In the genomic region with DNA sequence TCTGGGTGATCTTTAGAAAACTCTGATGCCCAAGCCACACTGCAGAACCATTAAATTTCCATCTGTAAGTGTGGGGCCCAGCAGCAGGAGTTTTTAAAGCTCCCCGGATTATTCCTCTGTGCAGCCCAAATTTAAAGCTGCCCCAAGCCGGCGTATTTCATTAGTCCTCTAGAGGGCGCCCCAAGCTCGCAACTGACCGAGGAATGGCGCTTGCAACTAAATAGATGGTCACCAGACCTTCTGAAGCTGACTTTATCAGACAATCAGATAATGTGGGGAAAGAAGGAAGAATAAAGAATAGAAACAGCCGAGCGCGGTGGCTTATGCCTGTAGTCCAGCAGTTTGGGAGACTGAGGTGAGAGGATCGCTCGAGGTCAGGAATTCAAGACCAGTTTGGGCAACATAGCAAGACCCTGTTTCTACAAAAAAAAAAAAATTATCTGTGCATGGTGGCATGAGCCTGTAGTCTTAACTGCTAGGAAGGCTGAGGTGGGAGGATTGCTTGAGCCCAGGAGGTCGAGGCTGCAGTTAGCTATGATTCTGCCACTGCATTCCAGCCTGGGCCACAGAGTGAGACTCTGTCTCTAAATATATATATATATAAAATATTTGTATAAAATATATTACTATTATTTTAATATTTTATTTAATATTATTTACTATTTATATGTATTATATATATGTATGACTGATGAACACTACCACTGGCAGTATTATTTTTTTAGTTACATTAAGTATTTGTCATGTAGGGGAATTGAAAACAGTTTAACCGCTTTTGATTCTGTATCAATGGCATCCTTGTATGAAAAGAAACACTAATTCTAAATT, we compare ENCODE assay signal across 8 cellular contexts. TPM values are rescaled to one million over a fixed set of nuclear protein-coding genes. Genes with fewer than 3 reads are reported as not detected.
DNase-seq lines count a peak whose midpoint lies in the region; ATAC-seq and TF ChIP-seq lines count a peak whose summit lies in the region.

No MANE protein-coding gene starts in this region.

- H3K9ac ChIP-seq in adipocyte (ENCODE audit: low read length): no peak overlapping the region

- intact Hi-C loops in Right ventricle myocardium inferior (cut with DNase I): no loop called here
- intact Hi-C loops in left ventricle myocardium superior (cut with micrococcal nuclease): loop anchor here (5.0 kb wide), 1 partner anchor 628 kb away; no protein-coding TSS in a partner anchor
- intact Hi-C loops in gastrocnemius medialis (cut with DNase I; ENCODE audit: low total_unique reads): loop anchor here (1.0 kb wide), 1 partner anchor 627 kb away; no protein-coding TSS in a partner anchor

- H3K4me1 ChIP-seq in cardiac muscle cell (ENCODE audit: low read depth) (peaks cover 6% of the 10 kb centered on the region), adipocyte (ENCODE audit: control insufficient read depth, insufficient read depth, low read length) (peaks cover 3% of the 10 kb centered on the region), gastrocnemius medialis (no peaks in the 10 kb centered on the region)

- peak; percentile 92 for TF ChIP-seq CTCF in cardiac muscle cell (IDR thresholded peaks at IDR 0.05; ENCODE audit: low read depth, low read length)
- TF ChIP-seq CTCF in gastrocnemius medialis (IDR thresholded peaks at IDR 0.05 in 4 of 5, conservative IDR thresholded peaks at IDR 0.05 in 1 of 5): peak; percentile 46 to 75 (median 63)

- H3K27me3 ChIP-seq in cardiac muscle cell: no peaks in the 10 kb centered on the region
- peaks cover 21% of the 10 kb centered on the region for H3K27me3 ChIP-seq in adipocyte (replicated peaks; ENCODE audit: control insufficient read depth, insufficient read depth, low read length)
- peaks cover 3 to 12% (median 3%) of the 10 kb centered on the region in 3 donors for H3K27me3 ChIP-seq in gastrocnemius medialis

- H3K27ac ChIP-seq in cardiac muscle cell (no peak overlapping the region), gastrocnemius medialis (no peak overlapping the region)

- ATAC-seq in Right ventricle myocardium inferior: no peak
- no peak for ATAC-seq in left ventricle myocardium superior
- peak in 1 of 2 donors; percentile 33 for ATAC-seq in gastrocnemius medialis

- DNase-seq in cardiac muscle cell (ENCODE audit: low read depth in 1 of 2, low spot score in 1 of 2) (peak; percentile 56 to 71), Right ventricle myocardium inferior (ENCODE audit: missing footprints) (no peak), KG1 (lab: John Stamatoyannopoulos, UW) (peak; percentile 25), RKO (ENCODE audit: low spot score) (peak; percentile 63), adipocyte (ENCODE audit: low read depth) (peak; percentile 81), left ventricle myocardium superior (peak; percentile 34), gastrocnemius medialis (no peak), GF-D8 (lab: John Stamatoyannopoulos, UW) (no peak)

- H3K9me3 ChIP-seq in cardiac muscle cell (ENCODE audit: low read depth): no peaks in the 10 kb centered on the region
- no peaks in the 10 kb centered on the region for H3K9me3 ChIP-seq in adipocyte (ENCODE audit: control insufficient read depth, low read length)
- no peaks in the 10 kb centered on the region for H3K9me3 ChIP-seq in gastrocnemius medialis

- H3K36me3 ChIP-seq in cardiac muscle cell: no peaks in the 10 kb centered on the region
- no peaks in the 10 kb centered on the region for H3K36me3 ChIP-seq in adipocyte (ENCODE audit: control insufficient read depth, insufficient read depth, low read length, severe bottlenecking)
- no peaks in the 10 kb centered on the region for H3K36me3 ChIP-seq in gastrocnemius medialis

- H3K4me3 ChIP-seq in cardiac muscle cell (no peak overlapping the region), adipocyte (ENCODE audit: low read length) (no peak overlapping the region), gastrocnemius medialis (no peak overlapping the region)

- no peak for TF ChIP-seq POLR2A in gastrocnemius medialis (IDR thresholded peaks at IDR 0.05)

- in situ Hi-C loops in gastrocnemius medialis (cut with MboI; ENCODE audit: low sequenced_read_pairs in 4 of 4): loop anchor here (5.0 to 10.0 kb wide), 3 partner anchors 621 to 631 kb away; no protein-coding TSS in a partner anchor

RNA-seq across cellular contexts. Expression of gene OTOR, which starts 56.0 kb away (rescaled TPM):
- not detected in 2 replicates for total RNA-seq in cardiac muscle cell
- polyA plus RNA-seq in cardiac muscle cell: not detected in 2 replicates
- not detected for total RNA-seq in Right ventricle myocardium inferior
- total RNA-seq in left ventricle myocardium superior: not detected
- not detected for total RNA-seq in gastrocnemius medialis

Comparison
In these comparisons a context has a peak if more than half of its experiments do, and no peak if none do; other contexts are left out.
1. DNase-seq: peak in cardiac muscle cell (2 of 2), KG1 (single experiment), RKO (single experiment), adipocyte (single experiment) and left ventricle myocardium superior (single experiment); none in Right ventricle myocardium inferior (single experiment), gastrocnemius medialis (0 of 2) and GF-D8 (single experiment).